19 cellular contexts compared by ENCODE assay signal in genomic region chr13:46040763-46041162, GRCh38. TPM values are rescaled to one million over a fixed set of nuclear protein-coding genes. Genes with fewer than 3 reads are reported as not detected.
A peak's percentile ranks its signal among the peaks of the same experiment; 100 is the strongest.
DNase-seq lines count a peak whose midpoint lies in the region; ATAC-seq, FAIRE-seq and TF ChIP-seq lines count a peak whose summit lies in the region.
"Had no signal": no experiment of that assay in that cellular context is flagged by ENCODE, and none has a peak within 500 bp of the region (broad histone marks: within the 10 kb centered on the region; RNA-seq: fewer than 3 reads in every experiment).

No MANE protein-coding gene starts in this region.

- H4K20me1 ChIP-seq in GM12878 (ENCODE audit: control insufficient read depth, insufficient read depth), result no peaks in the 10 kb centered on the region
- H4K20me1 ChIP-seq in PC-9 (ENCODE audit: insufficient read depth), result peaks cover 24% of the 10 kb centered on the region
- no peaks in the 10 kb centered on the region for H4K20me1 ChIP-seq in PC-3 (ENCODE audit: low read length)

- no peak for TF ChIP-seq EP300 in GM12878 (IDR thresholded peaks at IDR 0.05; ENCODE audit: borderline replicate concordance in 1 of 2, control insufficient read depth in 1 of 2, low read depth in 2 of 2, low read length in 2 of 2)

- no peak for TF ChIP-seq POLR2A in GM12878 (IDR thresholded peaks at IDR 0.05; ENCODE audit: low read depth, low read length)

- DNase-seq in GM19239 (ENCODE audit: insufficient read length, low spot score) (no peak), GM12878 (ENCODE audit: low read depth, low spot score) (no peak), PC-9 (no peak), PC-3 (no peak), OCI-M1 (lab: John Stamatoyannopoulos, UW) (no peak), NCI-H1417 (lab: John Stamatoyannopoulos, UW) (no peak)
- DNase-seq: 8988T; ACHN; BE2C; Caco-2; CD4-positive, alpha-beta T cell; DMS153; DMS79; GDM1; HCEC 1CT had no signal

- no peaks in the 10 kb centered on the region for H3K27me3 ChIP-seq in ACC112 (ENCODE audit: insufficient read depth, low read length)
- no peaks in the 10 kb centered on the region for H3K27me3 ChIP-seq in GM12878 (replicated peaks in 1 of 2; ENCODE audit: control insufficient read depth in 2 of 2, insufficient read depth in 2 of 2, low read length in 1 of 2)
- no peaks in the 10 kb centered on the region for H3K27me3 ChIP-seq in PC-9 (ENCODE audit: insufficient read depth, low read depth)
- H3K27me3 ChIP-seq in PC-3 (ENCODE audit: low read length), result no peaks in the 10 kb centered on the region
- H3K27me3 ChIP-seq: BE2C had no signal

- CTCF ChIA-PET in GM12878 (lab: Yijun Ruan, JAX), result interaction anchor here (1.3 kb wide), 1 partner anchor 10 kb away, joined by 4 read pairs; no protein-coding TSS in a partner anchor
- CTCF ChIA-PET in PC-9 (lab: Charles Lee), result no interaction called here
- CTCF ChIA-PET in PC-3 (lab: Charles Lee), result no interaction called here

- H3K36me3 ChIP-seq in ACC112 (ENCODE audit: insufficient read depth, low read length) (peaks cover 19% of the 10 kb centered on the region), GM12878 (ENCODE audit: control insufficient read depth in 2 of 2, insufficient read depth in 2 of 2, low read length in 1 of 2) (peaks cover 2 to 6% of the 10 kb centered on the region in 2 experiments; a peak in 3 of 4 replicates), PC-9 (ENCODE audit: low read depth) (peaks cover 22% of the 10 kb centered on the region), PC-3 (ENCODE audit: low read depth, low read length) (peaks cover 9% of the 10 kb centered on the region; the same call in 1 of the 2 replicates)

- H3K9ac ChIP-seq in GM12878 (ENCODE audit: control insufficient read depth, insufficient read depth, low read length) (no peak overlapping the region), PC-3 (ENCODE audit: low read length) (no peak overlapping the region)

- H3K9me2 ChIP-seq in PC-9 (ENCODE audit: insufficient read depth) (no peaks in the 10 kb centered on the region), PC-3 (replicated peaks; ENCODE audit: low read length) (no peaks in the 10 kb centered on the region)

- SMC1A ChIA-PET in GM12878 (lab: Charles Lee; ENCODE audit: uncharacterized antibody, unreplicated experiment), result interaction anchor here (1.3 to 1.6 kb wide), 2 partner anchors 10 to 127 kb away, joined by 3 to 6 read pairs; no protein-coding TSS in a partner anchor

- no peaks in the 10 kb centered on the region for H3K9me3 ChIP-seq in GM12878 (replicated peaks; ENCODE audit: control insufficient read depth, insufficient read depth, low read length)
- no peaks in the 10 kb centered on the region for H3K9me3 ChIP-seq in PC-9 (ENCODE audit: insufficient read depth, low read depth)
- H3K9me3 ChIP-seq in PC-3 (ENCODE audit: low read length), result no peaks in the 10 kb centered on the region
- H3K9me3 ChIP-seq: BE2C, Caco-2 had no signal

- H3K4me2 ChIP-seq in GM12878 (ENCODE audit: control insufficient read depth, insufficient read depth), result no peak overlapping the region
- no peak overlapping the region for H3K4me2 ChIP-seq in PC-9
- H3K4me2 ChIP-seq in PC-3 (ENCODE audit: low read length), result no peak overlapping the region
- H3K4me2 ChIP-seq: GM23338 had no signal

- H3K4me3 ChIP-seq in ACC112 (ENCODE audit: low read depth, low read length) (no peak overlapping the region), GM12878 (no peak overlapping the region), PC-9 (no peak overlapping the region), PC-3 (ENCODE audit: low read length) (no peak overlapping the region)
- H3K4me3 ChIP-seq: GM23338 had no signal

- H2AFZ ChIP-seq in ACC112 (ENCODE audit: low read length, unreplicated experiment) (no peak overlapping the region), GM12878 (ENCODE audit: control insufficient read depth, low read depth, low read length) (no peak overlapping the region), PC-9 (no peak overlapping the region), PC-3 (ENCODE audit: low read length) (no peak overlapping the region)
- H2AFZ ChIP-seq: GM23338 had no signal

- RAD21 ChIA-PET in GM12878 (lab: Charles Lee; ENCODE audit: unreplicated experiment), result no interaction called here

- TF ChIP-seq RAD21 in GM12878 (IDR thresholded peaks at IDR 0.05; ENCODE audit: insufficient read depth, low read depth, low read length), result no peak

- FAIRE-seq in GM19239 (lab: Jason Lieb, UNC) (peak; percentile 35), GM12878 (lab: Jason Lieb, UNC) (no peak)
- FAIRE-seq: H54 had no signal

- peak overlapping the region; percentile 67; the same call in 1 of the 2 replicates for H3K27ac ChIP-seq in ACC112 (ENCODE audit: low read depth, low read length)
- H3K27ac ChIP-seq in GM12878 (ENCODE audit: control insufficient read depth, insufficient read depth), result no peak overlapping the region
- H3K27ac ChIP-seq in PC-9, result no peak overlapping the region
- no peak overlapping the region for H3K27ac ChIP-seq in PC-3 (ENCODE audit: low read length)
- H3K27ac ChIP-seq: C4-2B had no signal

- TF ChIP-seq CTCF in GM12878 (IDR thresholded peaks at IDR 0.05 in 2 of 3, conservative IDR thresholded peaks at IDR 0.05 in 1 of 3; ENCODE audit: control insufficient read depth in 2 of 3, extremely low read depth in 1 of 3, insufficient read depth in 1 of 3, low read depth in 3 of 3, low read length in 3 of 3) (no peak), PC-9 (conservative IDR thresholded peaks at IDR 0.05) (no peak), PC-3 (conservative IDR thresholded peaks at IDR 0.05; ENCODE audit: low read depth, low read length) (no peak)

- H3K79me2 ChIP-seq in ACC112 (ENCODE audit: control insufficient read depth, insufficient read depth, low read length, unreplicated experiment) (peaks cover 34% of the 10 kb centered on the region), GM12878 (ENCODE audit: control insufficient read depth, insufficient read depth, low read length) (peaks cover 24% of the 10 kb centered on the region), PC-9 (ENCODE audit: low read depth) (peaks cover 32% of the 10 kb centered on the region), PC-3 (ENCODE audit: low read length) (peaks cover 12% of the 10 kb centered on the region)

- POLR2A ChIA-PET in GM12878 (lab: Charles Lee), result interaction anchor here (1.8 kb wide), 1 partner anchor 11 kb away, joined by 4 read pairs; the partner anchor contains the start of gene ZC3H13
- POLR2A ChIA-PET in PC-9 (lab: Charles Lee; ENCODE audit: unreplicated experiment), result no interaction called here
- POLR2A ChIA-PET in PC-3 (lab: Charles Lee; ENCODE audit: unreplicated experiment), result no interaction called here

- intact Hi-C loops in GM12878 (cut with micrococcal nuclease; ENCODE audit: unreplicated experiment), result no loop called here
- intact Hi-C loops in PC-9 (cut with micrococcal nuclease; ENCODE audit: unreplicated experiment), result no loop called here
- intact Hi-C loops in PC-3 (cut with micrococcal nuclease), result no loop called here

- no TSS peak for BruUV-seq in GM12878 (replicated peaks; lab: Mats Ljungman, UMichigan)
- BruUV-seq in PC-9 (replicated peaks; lab: Mats Ljungman, UMichigan), result no TSS peak
- BruUV-seq in PC-3 (replicated peaks; lab: Mats Ljungman, UMichigan), result no TSS peak

- ATAC-seq in GM12878, result peak; percentile 66
- ATAC-seq in PC-3, result no peak
- ATAC-seq: GM23338 had no signal

- H3F3A ChIP-seq in PC-9 (ENCODE audit: insufficient read depth, low read depth) (peaks cover 7% of the 10 kb centered on the region), PC-3 (ENCODE audit: low read length, unreplicated experiment) (no peaks in the 10 kb centered on the region)

- H3K4me1 ChIP-seq in ACC112 (ENCODE audit: control insufficient read depth, insufficient read depth, low read length, unreplicated experiment) (peaks cover 11% of the 10 kb centered on the region), GM12878 (ENCODE audit: control insufficient read depth, insufficient read depth, low read length) (no peaks in the 10 kb centered on the region), PC-9 (replicated peaks; ENCODE audit: insufficient read depth) (no peaks in the 10 kb centered on the region), PC-3 (ENCODE audit: insufficient read depth, low read length) (no peaks in the 10 kb centered on the region)
- H3K4me1 ChIP-seq: BE2C, Caco-2 had no signal

- 92% methylated on average over 2 of the region's 2 CpGs for WGBS in GM12878 (ENCODE audit: insufficient coverage, insufficient replicate concordance, low lambda C conversion rate, missing lambda C conversion rate)

- in situ Hi-C loops in GM12878 (cut with MboI), result no loop called here

TF ChIP-seq in GM12878, 131 proteins besides CTCF, POLR2A, EP300 and RAD21 (continues in another document):
- TF ChIP-seq GATAD2B (conservative IDR thresholded peaks at IDR 0.05; ENCODE audit: low read depth), result no peak

RNA-seq across cellular contexts. Expression of gene ZC3H13, which starts 11.8 kb away (rescaled TPM):
- 43.3 and 47.0 TPM in 2 replicates for total RNA-seq in GM12878 (2013; cell fraction: nucleolus; rRNA removed)
- 16.1 and 18.6 TPM in 2 replicates for total RNA-seq in GM12878 (2014; rRNA removed)
- total RNA-seq in GM12878 (2014; rRNA removed; fragmentation: Illumina TruSeq; extraction: Trizol), result 27.5 and 29.7 TPM in 2 replicates
- 37.7 and 42.8 TPM in 2 replicates for total RNA-seq in GM12878 (2021)
- polyA plus RNA-seq in GM12878 (2011; ENCODE audit: low read depth), result 11.3 TPM
- 10.0 and 12.3 TPM in 2 replicates for polyA plus RNA-seq in GM12878 (2011; rRNA removed)
- 4.8 and 5.6 TPM in 2 replicates for polyA plus RNA-seq in GM12878 (2011; cell fraction: cytosol; rRNA removed)
- 7.9 and 15.9 TPM in 2 replicates for polyA plus RNA-seq in GM12878 (2011; cell fraction: nucleus; rRNA removed)
- polyA plus RNA-seq in GM12878 (2012), result 22.4 and 23.1 TPM in 2 replicates
- 50.0 and 62.5 TPM in 2 replicates for polyA plus RNA-seq in GM12878 (2014; fragmentation: Illumina TruSeq; extraction: Trizol)
- polyA plus RNA-seq in GM12878 (2014; fragmentation: Nextera tagmentation; extraction: Ambion mirVana), result 10 to 100 TPM; 18.7 to 23.4 TPM
- polyA plus RNA-seq in GM12878 (2014; rRNA removed), result 16.9 and 19.5 TPM in 2 replicates
- polyA plus RNA-seq in GM12878 (2016; fragmentation: Nextera tagmentation; extraction: Ambion mirVana), result 10 to 100 TPM; 52.5 to 55.9 TPM
- 8.0 and 16.0 TPM in 2 replicates for polyA minus RNA-seq in GM12878 (2011; rRNA and poly(A)+ RNA removed)
- 4.1 and 6.3 TPM in 2 replicates for polyA minus RNA-seq in GM12878 (2011; cell fraction: cytosol; rRNA and poly(A)+ RNA removed)
- polyA minus RNA-seq in GM12878 (2011; cell fraction: nucleus; rRNA and poly(A)+ RNA removed), result 9.8 and 15.8 TPM in 2 replicates
- total RNA-seq in PC-9 (2021), result 29.4 and 36.9 TPM in 2 replicates
- 9.5 and 14.0 TPM in 2 replicates for total RNA-seq in PC-3 (2014; rRNA removed)
